ENCODE assay signal across 7 cellular contexts in the genomic region with DNA sequence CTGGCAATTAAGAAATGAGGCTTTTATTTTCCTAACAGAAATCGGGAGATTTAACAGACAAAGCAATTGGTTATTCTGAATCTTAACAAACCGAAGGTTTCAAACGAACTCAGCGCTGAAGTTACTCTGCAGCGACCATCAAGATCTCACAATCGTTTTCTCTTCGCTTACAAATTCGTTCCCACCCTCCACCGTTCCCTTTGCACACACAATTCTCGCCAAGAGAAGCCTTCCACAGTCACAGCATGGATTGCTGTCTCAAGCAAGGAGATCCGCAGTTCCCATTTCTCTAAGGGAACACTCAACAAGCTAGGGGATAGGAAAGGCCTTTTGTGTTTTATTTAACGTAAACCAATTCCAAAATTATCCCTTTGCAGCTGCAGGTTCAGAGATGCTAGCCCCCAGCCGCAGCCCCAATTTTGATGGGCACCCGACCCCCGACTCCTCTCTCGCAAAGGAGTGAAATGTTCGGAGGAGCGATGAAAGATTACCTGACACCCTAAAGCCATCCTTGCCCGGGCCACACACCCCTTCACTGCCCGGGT. TPM values are rescaled to one million over a fixed set of nuclear protein-coding genes. Genes with fewer than 3 reads are reported as not detected.
A peak's percentile ranks its signal among the peaks of the same experiment; 100 is the strongest.
DNase-seq lines count a peak whose midpoint lies in the region; ATAC-seq and TF ChIP-seq lines count a peak whose summit lies in the region.

No MANE protein-coding gene starts in this region.

- TF ChIP-seq POLR2A in vagina (IDR thresholded peaks at IDR 0.05): no peak

- no peaks in the 10 kb centered on the region for H3K9me2 ChIP-seq in OCI-LY7 (ENCODE audit: insufficient read depth, low read length)

- CTCF ChIA-PET in OCI-LY7 (lab: Charles Lee; ENCODE audit: unreplicated experiment): no interaction called here

- POLR2A ChIA-PET in OCI-LY7 (lab: Charles Lee): interaction anchor here (1.1 kb wide), 1 partner anchor 104 kb away, joined by 3 read pairs; no protein-coding TSS in a partner anchor

- H3K9me3 ChIP-seq in OCI-LY7 (ENCODE audit: low read length): no peaks in the 10 kb centered on the region
- H3K9me3 ChIP-seq in vagina: no peaks in the 10 kb centered on the region

- H3K27ac ChIP-seq in OCI-LY7 (ENCODE audit: low read depth, low read length, poor library complexity, severe bottlenecking): peak overlapping the region; percentile 72
- H3K27ac ChIP-seq in dorsolateral prefrontal cortex: peak overlapping the region; percentile 40 to 98 (median 91)
- peak overlapping the region; percentile 94 for H3K27ac ChIP-seq in vagina

- no TSS peak for BruUV-seq in OCI-LY7 (replicated peaks; lab: Mats Ljungman, UMichigan)

- peaks cover 7% of the 10 kb centered on the region; the same call in 1 of the 2 replicates for H3K36me3 ChIP-seq in OCI-LY7 (ENCODE audit: insufficient read depth, low read length)
- H3K36me3 ChIP-seq in vagina: no peaks in the 10 kb centered on the region

- ATAC-seq in HG03439 (IDR thresholded peaks at IDR 0.05; ENCODE audit: unreplicated experiment): no peak

- peaks cover 49% of the 10 kb centered on the region for H3K79me2 ChIP-seq in OCI-LY7 (ENCODE audit: insufficient read depth, low read depth, low read length)

- DNase-seq in GM20000 (ENCODE audit: low spot score): peak; percentile 16
- peak; percentile 8 for DNase-seq in OCI-LY7 (ENCODE audit: low spot score)
- peak in 1 of 10 donors; percentile 18 for DNase-seq in dorsolateral prefrontal cortex
- DNase-seq in midbrain (lab: John Stamatoyannopoulos, UW): peak; percentile 16
- DNase-seq in vagina (ENCODE audit: extremely low spot score in 2 of 2): no peak
- DNase-seq in stimulated activated CD4-positive, alpha-beta T cell treated with anti-CD3 and anti-CD28 coated beads, Interleukin-1b, Interleukin-23, amount 100 ng/mL, for 48 hours: no peak

- TF ChIP-seq CTCF in GM20000 (IDR thresholded peaks at IDR 0.05; ENCODE audit: extremely low read depth, missing control alignments) (no peak), OCI-LY7 (conservative IDR thresholded peaks at IDR 0.05; ENCODE audit: low read length) (no peak), dorsolateral prefrontal cortex (IDR thresholded peaks at IDR 0.05 in 54 of 56, conservative IDR thresholded peaks at IDR 0.05 in 2 of 56; ENCODE audit: low read depth in 1 of 56, partially characterized antibody in 56 of 56) (no peak), vagina (IDR thresholded peaks at IDR 0.05) (no peak)

- peak overlapping the region; percentile 27; the same call in 1 of the 2 replicates for H2AFZ ChIP-seq in OCI-LY7 (ENCODE audit: low read length)

- H3K4me3 ChIP-seq in OCI-LY7 (ENCODE audit: low read depth, low read length, poor library complexity, severe bottlenecking) (peak overlapping the region; percentile 89), dorsolateral prefrontal cortex (peak overlapping the region; percentile 62 to 100 (median 95)), vagina (peak overlapping the region; percentile 85 to 88)

- H4K20me1 ChIP-seq in OCI-LY7 (ENCODE audit: insufficient read depth, low read length): peaks cover 12% of the 10 kb centered on the region; the same call in 1 of the 2 replicates

- H3K4me1 ChIP-seq in OCI-LY7 (ENCODE audit: insufficient read depth, low read length, poor library complexity, severe bottlenecking) (peaks cover 29% of the 10 kb centered on the region), vagina (peaks cover 37% of the 10 kb centered on the region)

- H3K27me3 ChIP-seq in dorsolateral prefrontal cortex (no peaks in the 10 kb centered on the region), vagina (no peaks in the 10 kb centered on the region)

- peak overlapping the region; percentile 94 for H3K4me2 ChIP-seq in OCI-LY7 (ENCODE audit: low read length)

- intact Hi-C loops in OCI-LY7 (cut with micrococcal nuclease; ENCODE audit: unreplicated experiment) (loop anchor here (5.0 to 10.0 kb wide), 3 partner anchors 99 to 377 kb away; a partner anchor contains a TSS), dorsolateral prefrontal cortex (cut with DNase I) (loop anchor here (5.0 to 10.0 kb wide), 3 partner anchors 104 to 279 kb away; a partner anchor contains a TSS), vagina (cut with DNase I) (no loop called here)

RNA-seq across cellular contexts. Expression of a gene that starts 0.8 kb away (rescaled TPM):
- 18.1 and 22.9 TPM in 2 replicates for total RNA-seq in OCI-LY7 (2014; rRNA removed; shearing (Covaris generic))
- 18.4 and 20.0 TPM in 2 replicates for total RNA-seq in OCI-LY7 (2022)
- total RNA-seq in dorsolateral prefrontal cortex: 10 to 100 TPM; 19.4 to 43.5 (median 31.1) TPM
- 24.8 TPM for total RNA-seq in vagina

RNA-seq across cellular contexts. Expression of a gene that starts 15.5 kb away (rescaled TPM):
- 50.3 and 57.2 TPM in 2 replicates for total RNA-seq in OCI-LY7 (2014; rRNA removed; shearing (Covaris generic))
- total RNA-seq in OCI-LY7 (2022) (96.0 and 98.9 TPM in 2 replicates), dorsolateral prefrontal cortex (10 to 100 TPM; 33.3 to 89.5 (median 49.3) TPM), vagina (52.3 TPM)

Comparison
In these comparisons a context has a peak if more than half of its experiments do, and no peak if none do; other contexts are left out.
1. DNase-seq: peak in GM20000 (single experiment), OCI-LY7 (single experiment) and midbrain (single experiment); none in vagina (0 of 2) and stimulated activated CD4-positive, alpha-beta T cell treated with anti-CD3 and anti-CD28 coated beads, Interleukin-1b, Interleukin-23, amount 100 ng/mL, for 48 hours (single experiment).
2. Peak in every context shown above with its lines, with median percentiles within 50 percentile points of each other: H3K27ac ChIP-seq and H3K4me3 ChIP-seq.